In genomic region chr2:204072443-204073324, GRCh38 we compare ENCODE assay signal across 8 cellular contexts.
DNase-seq lines count a peak whose midpoint lies in the region; ATAC-seq and TF ChIP-seq lines count a peak whose summit lies in the region.

No MANE protein-coding gene starts in this region.

- no peaks in the 10 kb centered on the region for H3K27me3 ChIP-seq in WERI-Rb-1 (ENCODE audit: insufficient read depth, low read depth, severe bottlenecking)
- no peaks in the 10 kb centered on the region for H3K27me3 ChIP-seq in upper lobe of left lung

- ATAC-seq in HG03139 (IDR thresholded peaks at IDR 0.05; ENCODE audit: unreplicated experiment) = peak; percentile 54
- ATAC-seq in natural killer cell treated with Interleukin-12 subunit alpha and Interleukin-12 subunit beta and Interleukin-15 and Interleukin-18, amount 100 ng/mL, for 72 hours = peak; percentile 82 to 90
- ATAC-seq in upper lobe of left lung (ENCODE audit: low FRiP score in 2 of 2) = peak in 1 of 2 donors; percentile 38
- no peak for ATAC-seq in HG03439 (IDR thresholded peaks at IDR 0.05; ENCODE audit: unreplicated experiment)

- peaks cover 16 to 21% of the 10 kb centered on the region in 2 donors for H3K27me3 Mint-ChIP-seq in natural killer cell treated with Interleukin-12 subunit alpha and Interleukin-12 subunit beta and Interleukin-15 and Interleukin-18, amount 100 ng/mL, for 72 hours

- H3K9me3 ChIP-seq in WERI-Rb-1 (ENCODE audit: severe bottlenecking) = no peaks in the 10 kb centered on the region
- no peaks in the 10 kb centered on the region for H3K9me3 ChIP-seq in upper lobe of left lung

- no peak overlapping the region for H3K4me3 ChIP-seq in WERI-Rb-1 (ENCODE audit: low read depth, low read length)
- H3K4me3 ChIP-seq in upper lobe of left lung = no peak overlapping the region

- H3K36me3 ChIP-seq in WERI-Rb-1 (no peaks in the 10 kb centered on the region), upper lobe of left lung (no peaks in the 10 kb centered on the region)

- H3K36me3 Mint-ChIP-seq in natural killer cell treated with Interleukin-12 subunit alpha and Interleukin-12 subunit beta and Interleukin-15 and Interleukin-18, amount 100 ng/mL, for 72 hours = peaks cover 4% of the 10 kb centered on the region

- peaks cover 9 to 14% of the 10 kb centered on the region in 2 donors for H3K4me1 Mint-ChIP-seq in natural killer cell treated with Interleukin-12 subunit alpha and Interleukin-12 subunit beta and Interleukin-15 and Interleukin-18, amount 100 ng/mL, for 72 hours (ENCODE audit: low read depth in 2 of 2)

- TF ChIP-seq CTCF in WERI-Rb-1 (IDR thresholded peaks at IDR 0.05; ENCODE audit: low read depth, low read length) (peak; percentile 62), upper lobe of left lung (IDR thresholded peaks at IDR 0.05) (peak in 5 of 6 experiments; percentile 18 to 41 (median 28))

- DNase-seq in NCI-H1092 (lab: John Stamatoyannopoulos, UW) (peak; percentile 9), NCI-H1092 treated with DMSO at 0.1 percent for 48 hours (lab: John Stamatoyannopoulos, UW) (no peak), WERI-Rb-1 (peak; percentile 60), cerebellar cortex (ENCODE audit: low spot score) (peak; percentile 12), upper lobe of left lung (peak in 1 of 2 donors; percentile 23)
- peak; percentile 68 for DNase-seq in natural killer cell treated with Interleukin-12 subunit alpha and Interleukin-12 subunit beta and Interleukin-15 and Interleukin-18, amount 100 ng/mL, for 72 hours (ENCODE audit: low spot score)

- TF ChIP-seq EP300 in upper lobe of left lung (IDR thresholded peaks at IDR 0.05) = no peak

- H3K27ac Mint-ChIP-seq in natural killer cell treated with Interleukin-12 subunit alpha and Interleukin-12 subunit beta and Interleukin-15 and Interleukin-18, amount 100 ng/mL, for 72 hours = no peak overlapping the region

- TF ChIP-seq POLR2A in upper lobe of left lung (IDR thresholded peaks at IDR 0.05) = no peak

- no peaks in the 10 kb centered on the region for H3K9me3 Mint-ChIP-seq in natural killer cell treated with Interleukin-12 subunit alpha and Interleukin-12 subunit beta and Interleukin-15 and Interleukin-18, amount 100 ng/mL, for 72 hours

- no peak overlapping the region for H3K4me3 Mint-ChIP-seq in natural killer cell treated with Interleukin-12 subunit alpha and Interleukin-12 subunit beta and Interleukin-15 and Interleukin-18, amount 100 ng/mL, for 72 hours

- H3K27ac ChIP-seq in WERI-Rb-1 = no peak overlapping the region
- H3K27ac ChIP-seq in upper lobe of left lung = no peak overlapping the region

- no peaks in the 10 kb centered on the region for H3K4me1 ChIP-seq in upper lobe of left lung

- whole genome bisulfite sequencing in upper lobe of left lung, 2 donors = 69 to 70% methylated on average over 8 of the region's 8 CpGs
